In genomic region chr7:44431091-44431608, GRCh38 we compare ENCODE assay signal across 8 cellular contexts. TPM values are rescaled to one million over a fixed set of nuclear protein-coding genes. Genes with fewer than 3 reads are reported as not detected.
DNase-seq lines count a peak whose midpoint lies in the region; ATAC-seq, FAIRE-seq and TF ChIP-seq lines count a peak whose summit lies in the region.

No MANE protein-coding gene starts in this region.

- no peaks in the 10 kb centered on the region for H3K9me3 ChIP-seq in HAP-1

- TF ChIP-seq CTCF in GM23338 (conservative IDR thresholded peaks at IDR 0.05; ENCODE audit: low read depth in 2 of 2): peak; percentile 39 to 70
- peak; percentile 17 for TF ChIP-seq CTCF in epithelial cell of esophagus (IDR thresholded peaks at IDR 0.05; ENCODE audit: insufficient read depth, low read depth, low read length, missing control alignments)

- ATAC-seq in GM23338 (peak; percentile 94), GM21515 (IDR thresholded peaks at IDR 0.05; ENCODE audit: unreplicated experiment) (no peak)
- ATAC-seq in stimulated activated naive CD8-positive, alpha-beta T cell treated with anti-CD3 and anti-CD28 coated beads, Interleukin-15, amount 100 ng/mL, for 72 hours: peak; percentile 59

- H3K4me1 ChIP-seq in GM23338 (ENCODE audit: insufficient read depth) (no peaks in the 10 kb centered on the region; the same call in 1 of the 2 replicates), HAP-1 (no peaks in the 10 kb centered on the region)

- H3F3A ChIP-seq in GM23338 (replicated peaks; ENCODE audit: low read depth): no peaks in the 10 kb centered on the region

- FAIRE-seq in GM12891 (lab: Jason Lieb, UNC): peak; percentile 43

- in situ Hi-C loops in HAP-1 (cut with MboI; ENCODE audit: low sequenced_read_pairs): no loop called here

- DNase-seq in GM12891 (ENCODE audit: insufficient read length, low spot score) (peak; percentile 41), GM23338 (ENCODE audit: low spot score) (peak; percentile 69), NCI-H69 (lab: John Stamatoyannopoulos, UW) (peak; percentile 46), epithelial cell of esophagus (ENCODE audit: low read depth) (no peak), mesenteric fat pad (ENCODE audit: low spot score) (no peak), HAP-1 (ENCODE audit: low spot score in 2 of 2) (no peak)
- no peak for DNase-seq in stimulated activated naive CD8-positive, alpha-beta T cell treated with anti-CD3 and anti-CD28 coated beads, Interleukin-15, amount 100 ng/mL, for 72 hours

- H3K4me3 ChIP-seq in GM23338: no peak overlapping the region
- no peak overlapping the region for H3K4me3 ChIP-seq in epithelial cell of esophagus (ENCODE audit: low read length)
- no peak overlapping the region for H3K4me3 ChIP-seq in HAP-1

- H4K20me1 ChIP-seq in GM23338 (replicated peaks; ENCODE audit: insufficient read depth): peaks cover 6% of the 10 kb centered on the region

- no peaks in the 10 kb centered on the region for H3K9me3 Mint-ChIP-seq in GM23338
- H3K9me3 Mint-ChIP-seq in stimulated activated naive CD8-positive, alpha-beta T cell treated with anti-CD3 and anti-CD28 coated beads, Interleukin-15, amount 100 ng/mL, for 72 hours: no peaks in the 10 kb centered on the region

- H3K4me3 Mint-ChIP-seq in GM23338: no peak overlapping the region
- H3K4me3 Mint-ChIP-seq in stimulated activated naive CD8-positive, alpha-beta T cell treated with anti-CD3 and anti-CD28 coated beads, Interleukin-15, amount 100 ng/mL, for 72 hours: no peak overlapping the region

- H3K4me1 Mint-ChIP-seq in GM23338: peaks cover 11% of the 10 kb centered on the region
- peaks cover 48% of the 10 kb centered on the region for H3K4me1 Mint-ChIP-seq in stimulated activated naive CD8-positive, alpha-beta T cell treated with anti-CD3 and anti-CD28 coated beads, Interleukin-15, amount 100 ng/mL, for 72 hours

- no peak overlapping the region for H2AFZ ChIP-seq in GM23338

- peaks cover 41% of the 10 kb centered on the region for H3K79me2 ChIP-seq in GM23338 (replicated peaks; ENCODE audit: insufficient read depth)

- no peak overlapping the region for H3K4me2 ChIP-seq in GM23338

- H3K27ac Mint-ChIP-seq in GM23338: peak overlapping the region; percentile 83; the same call in 1 of the 2 replicates
- no peak overlapping the region for H3K27ac Mint-ChIP-seq in stimulated activated naive CD8-positive, alpha-beta T cell treated with anti-CD3 and anti-CD28 coated beads, Interleukin-15, amount 100 ng/mL, for 72 hours

- H3K27me3 ChIP-seq in GM23338 (ENCODE audit: insufficient read depth) (no peaks in the 10 kb centered on the region), HAP-1 (ENCODE audit: low read depth) (no peaks in the 10 kb centered on the region)

- H3K36me3 ChIP-seq in GM23338 (ENCODE audit: insufficient read depth): no peaks in the 10 kb centered on the region
- peaks cover 6% of the 10 kb centered on the region; the same call in 1 of the 2 replicates for H3K36me3 ChIP-seq in HAP-1 (replicated peaks)

- H3K36me3 Mint-ChIP-seq in GM23338 (ENCODE audit: low read depth): peaks cover 17% of the 10 kb centered on the region

- no peak for TF ChIP-seq POLR2A in GM12891 (IDR thresholded peaks at IDR 0.05; ENCODE audit: low read depth, low read length)

- peaks cover 2% of the 10 kb centered on the region for H3K27me3 Mint-ChIP-seq in GM23338 (ENCODE audit: insufficient read depth, low read depth, poor library complexity)
- H3K27me3 Mint-ChIP-seq in stimulated activated naive CD8-positive, alpha-beta T cell treated with anti-CD3 and anti-CD28 coated beads, Interleukin-15, amount 100 ng/mL, for 72 hours: no peaks in the 10 kb centered on the region

- H3K27ac ChIP-seq in GM23338 (ENCODE audit: low read depth): no peak overlapping the region

- no peaks in the 10 kb centered on the region for H3K9me2 ChIP-seq in GM23338 (ENCODE audit: insufficient read depth)

TF ChIP-seq in GM12891, 5 proteins besides CTCF, POLR2A, EP300 and RAD21:
- TF ChIP-seq SPI1 (IDR thresholded peaks at IDR 0.05; ENCODE audit: low read depth, low read length) (no peak), TAF1 (IDR thresholded peaks at IDR 0.05; ENCODE audit: low read depth, low read length) (no peak), PAX5 (IDR thresholded peaks at IDR 0.05; ENCODE audit: insufficient read depth, low read length, severe bottlenecking) (no peak), POU2F2 (IDR thresholded peaks at IDR 0.05; ENCODE audit: low read depth, low read length) (no peak), POLR2AphosphoS5 (IDR thresholded peaks at IDR 0.05; ENCODE audit: low read depth, low read length) (no peak)

TF ChIP-seq in GM23338, 12 proteins besides CTCF, POLR2A, EP300 and RAD21 (continues in another document):
- TF ChIP-seq ETS1 (IDR thresholded peaks at IDR 0.05) (no peak), ZNF114 (CRISPR knock-in tag; IDR thresholded peaks at IDR 0.05) (no peak), JUNB (IDR thresholded peaks at IDR 0.05; ENCODE audit: unreplicated experiment) (no peak), STAT1 (IDR thresholded peaks at IDR 0.05; ENCODE audit: unreplicated experiment) (no peak), POLR2AphosphoS5 (IDR thresholded peaks at IDR 0.05; ENCODE audit: low read depth) (no peak), ZNF331 (CRISPR knock-in tag; IDR thresholded peaks at IDR 0.05; ENCODE audit: low read depth) (no peak), REST (IDR thresholded peaks at IDR 0.05; ENCODE audit: unreplicated experiment) (no peak)

RNA-seq across cellular contexts. Expression of gene NUDCD3, which starts 59.3 kb away (rescaled TPM):
- 36.8 TPM for polyA plus RNA-seq in GM12891 (2012; ENCODE audit: low read depth, missing spikeins)
- 42.7 and 52.9 TPM in 2 replicates for total RNA-seq in GM23338 (2014; rRNA removed; shearing (Covaris generic))
- polyA plus RNA-seq in GM23338 (2016; fragmentation: Nextera tagmentation; extraction: Ambion mirVana): 35.0 and 35.7 TPM in 2 replicates
- 68.9 TPM for total RNA-seq in mesenteric fat pad

Comparison
In these comparisons a context has a peak if more than half of its experiments do, and no peak if none do; other contexts are left out.
1. DNase-seq: peak in GM12891 (single experiment), GM23338 (single experiment) and NCI-H69 (single experiment); none in epithelial cell of esophagus (single experiment), stimulated activated naive CD8-positive, alpha-beta T cell treated with anti-CD3 and anti-CD28 coated beads, Interleukin-15, amount 100 ng/mL, for 72 hours (0 of 2), mesenteric fat pad (single experiment) and HAP-1 (0 of 2).